ENCODE assay signal across 8 cellular contexts in genomic region chr3:48561045-48561736, GRCh38. TPM values are rescaled to one million over a fixed set of nuclear protein-coding genes. Genes with fewer than 3 reads are reported as not detected.
A peak's percentile ranks its signal among the peaks of the same experiment; 100 is the strongest.
DNase-seq lines count a peak whose midpoint lies in the region; ATAC-seq and TF ChIP-seq lines count a peak whose summit lies in the region.

No MANE protein-coding gene starts in this region.

- no peaks in the 10 kb centered on the region for H3K9me3 ChIP-seq in ascending aorta
- no peaks in the 10 kb centered on the region for H3K9me3 ChIP-seq in subcutaneous abdominal adipose tissue (ENCODE audit: control insufficient read depth in 5 of 5, low read length in 5 of 5)

- ATAC-seq in GM21390 (IDR thresholded peaks at IDR 0.05; ENCODE audit: unreplicated experiment) (no peak), HG03045 (IDR thresholded peaks at IDR 0.05; ENCODE audit: unreplicated experiment) (no peak), GM18861 (IDR thresholded peaks at IDR 0.05; ENCODE audit: unreplicated experiment) (no peak)

- H3K27me3 ChIP-seq in ascending aorta (no peaks in the 10 kb centered on the region), subcutaneous abdominal adipose tissue (ENCODE audit: control insufficient read depth in 5 of 5, insufficient read depth in 4 of 5, low read length in 5 of 5) (peaks cover 0 to 2% (median 0%) of the 10 kb centered on the region in 5 donors)

- H3K9ac ChIP-seq in subcutaneous abdominal adipose tissue (ENCODE audit: low read length in 5 of 5), result no peak overlapping the region

- DNase-seq in Ammon's horn (ENCODE audit: low spot score) (peak; percentile 52), KBM-7 (peak; percentile 51), ascending aorta (ENCODE audit: low spot score in 2 of 2) (peak in 1 of 2 donors; percentile 86), iPS-NIHi11 (ENCODE audit: low spot score) (peak; percentile 90)

- intact Hi-C loops in ascending aorta (cut with DNase I), result no loop called here

- peak in 2 of 3 experiments; percentile 29 to 35 for TF ChIP-seq CTCF in ascending aorta (IDR thresholded peaks at IDR 0.05)

- peaks cover 15 to 31% of the 10 kb centered on the region in 2 donors for H3K4me1 ChIP-seq in ascending aorta
- peaks cover 4 to 59% (median 43%) of the 10 kb centered on the region in 5 donors for H3K4me1 ChIP-seq in subcutaneous abdominal adipose tissue (ENCODE audit: control insufficient read depth in 5 of 5, insufficient read depth in 5 of 5, low read length in 5 of 5)

- H3K36me3 ChIP-seq in ascending aorta (no peaks in the 10 kb centered on the region), subcutaneous abdominal adipose tissue (ENCODE audit: control insufficient read depth in 5 of 5, insufficient read depth in 5 of 5, low read length in 5 of 5) (no peaks in the 10 kb centered on the region)

- H3K4me3 ChIP-seq in ascending aorta (peak overlapping the region; percentile 42 to 71), subcutaneous abdominal adipose tissue (ENCODE audit: low read depth in 1 of 5, low read length in 5 of 5) (peak overlapping the region in 3 of 5 donors; percentile 2 to 45 (median 27))

- in situ Hi-C loops in KBM-7 (cut with MboI; ENCODE audit: low pct_unique_long_range_greater_than_20kb, low sequenced_read_pairs), result no loop called here

- H3K27ac ChIP-seq in ascending aorta (peak overlapping the region; percentile 69 to 83), subcutaneous abdominal adipose tissue (ENCODE audit: low read depth, low read length) (no peak overlapping the region)

RNA-seq across cellular contexts. Expression of gene UCN2, which starts 2.4 kb away (rescaled TPM):
- not detected for total RNA-seq in ascending aorta

RNA-seq across cellular contexts. Expression of gene PFKFB4, which starts 4.6 kb away (rescaled TPM):
- total RNA-seq in ascending aorta, result 3.7 TPM

RNA-seq across cellular contexts. Expression of gene COL7A1, which starts 33.9 kb away (rescaled TPM):
- 22.2 TPM for total RNA-seq in ascending aorta

RNA-seq across cellular contexts. Expression of gene UQCRC1, which starts 48.3 kb away (rescaled TPM):
- total RNA-seq in ascending aorta, result 193 TPM

RNA-seq across cellular contexts. Expression of gene SHISA5, which starts 57.2 kb away (rescaled TPM):
- 218 TPM for total RNA-seq in ascending aorta
